In the genomic region with DNA sequence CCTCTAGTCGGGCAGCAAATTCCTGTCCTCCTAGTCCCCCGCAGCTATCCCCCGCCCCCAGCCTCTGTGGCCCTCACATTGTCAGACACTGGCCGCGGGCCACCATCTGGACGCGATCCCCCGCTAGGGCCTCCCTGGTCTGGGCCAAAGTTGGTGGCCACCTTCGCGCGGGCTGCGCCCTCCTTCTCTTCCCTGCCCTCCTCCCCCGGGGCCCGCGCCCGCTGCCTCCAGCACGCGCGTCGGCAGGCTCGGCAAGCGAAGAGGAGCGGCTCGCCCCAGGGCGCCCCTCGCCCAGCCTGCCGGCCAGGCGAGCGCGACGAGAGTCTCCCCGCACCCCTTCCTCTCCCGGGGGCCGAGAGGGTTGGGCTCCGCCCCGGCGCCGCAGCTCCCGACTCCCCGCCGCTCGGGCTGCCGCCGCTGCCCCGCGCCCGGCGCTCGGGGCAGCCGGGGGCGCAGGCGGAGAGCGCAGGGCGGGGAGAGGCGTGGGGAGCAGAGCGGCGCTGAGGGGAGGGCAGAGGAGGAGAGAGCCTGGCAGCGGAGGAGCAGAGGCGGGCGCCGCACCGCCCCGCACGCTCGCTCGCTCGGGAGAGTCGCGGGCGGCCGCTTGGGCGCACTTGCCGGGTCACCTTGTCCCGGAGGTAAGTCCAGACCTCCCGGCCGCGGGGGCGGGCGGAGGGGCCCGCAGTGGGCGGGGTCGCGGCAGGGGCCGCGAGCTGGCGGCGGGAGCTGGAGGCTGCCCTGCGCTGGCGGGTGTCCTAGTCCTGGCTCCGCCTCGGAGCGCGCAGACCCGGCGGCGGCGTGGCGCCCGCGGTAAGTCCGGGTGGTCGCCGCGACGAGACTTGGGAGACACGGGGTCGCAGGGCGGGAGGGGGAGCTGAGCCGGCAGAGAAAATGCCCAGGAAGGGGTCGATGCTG, we compare ENCODE assay signal across 9 cellular contexts. TPM values are rescaled to one million over a fixed set of nuclear protein-coding genes. Genes with fewer than 3 reads are reported as not detected.
DNase-seq lines count a peak whose midpoint lies in the region; ATAC-seq, FAIRE-seq and TF ChIP-seq lines count a peak whose summit lies in the region.
"Had no signal": no experiment of that assay in that cellular context is flagged by ENCODE, and none has a peak within 500 bp of the region (broad histone marks: within the 10 kb centered on the region; RNA-seq: fewer than 3 reads in every experiment).

A gene (plus strand): TSS at position 514 of the 915 bp plus-strand sequence. CDS start 73,469 bp downstream, outside the sequence.

- intact Hi-C loops in left ventricle myocardium inferior (cut with micrococcal nuclease) = no loop called here

- H3K27ac ChIP-seq in left ventricle myocardium inferior (replicated peaks) = peak within 1 kb of the TSS; percentile 83

- no peak for ATAC-seq in HG02852 (IDR thresholded peaks at IDR 0.05; ENCODE audit: unreplicated experiment)
- ATAC-seq in GM18867 (IDR thresholded peaks at IDR 0.05; ENCODE audit: unreplicated experiment) = no peak

- TF ChIP-seq CTCF in left ventricle myocardium inferior (IDR thresholded peaks at IDR 0.05; ENCODE audit: borderline replicate concordance) (no peak), D721Med (IDR thresholded peaks at IDR 0.05; ENCODE audit: insufficient read depth, missing control alignments) (no peak)

- H3K9me3 ChIP-seq in left ventricle myocardium inferior (replicated peaks) = no peaks in the 10 kb centered on the region

- no peaks in the 10 kb centered on the region for H3K36me3 ChIP-seq in left ventricle myocardium inferior

- no peak for FAIRE-seq in D721Med (lab: Jason Lieb, UNC)

- DNase-seq in Caki2 (ENCODE audit: low read depth) (peak; percentile 35), SK-N-DZ (ENCODE audit: low spot score) (peak; percentile 35), left ventricle myocardium inferior (peak; percentile 35), putamen (ENCODE audit: low spot score) (peak; percentile 82), NCI-H2029 treated with DMSO at 0.1 percent for 48 hours (lab: John Stamatoyannopoulos, UW) (no peak), D721Med (ENCODE audit: insufficient read length, low spot score) (no peak)
- DNase-seq: stimulated activated naive B cell treated with anti-CD40 and anti-IgM and Interleukin-4, amounts not matched to agents 10 μg/mL and 1 μg/mL and 100 μg/mL, for 72 hours had no signal

- H3K4me1 ChIP-seq in left ventricle myocardium inferior = peaks cover 53% of the 10 kb centered on the region

- in situ Hi-C loops in Caki2 (cut with HindIII; ENCODE audit: low pct_unique_long_range_greater_than_20kb, low sequenced_read_pairs) = no loop called here

- peak within 1 kb of the TSS; percentile 71 for H3K4me3 ChIP-seq in left ventricle myocardium inferior

- H3K27me3 ChIP-seq in left ventricle myocardium inferior (ENCODE audit: low read depth) = peaks cover 61% of the 10 kb centered on the region

RNA-seq across cellular contexts. Expression of the gene that starts here (rescaled TPM):
- 0.09 and 0.44 TPM in 2 replicates for total RNA-seq in Caki2 (2014; rRNA removed; shearing (Covaris generic); ENCODE audit: low replicate concordance)
- polyA plus RNA-seq in SK-N-DZ (2014; cell fraction: cytosol; rRNA removed) = 1.0 and 1.6 TPM in 2 replicates
- polyA plus RNA-seq in SK-N-DZ (2014; cell fraction: nucleus; rRNA removed) = 0.05 and 0.89 TPM in 2 replicates
- 21.4 TPM for total RNA-seq in left ventricle myocardium inferior

Comparison
In these comparisons a context has a peak if more than half of its experiments do, and no peak if none do; other contexts are left out.
1. RNA of the gene that starts here (total RNA-seq): 21.4 TPM in left ventricle myocardium inferior (single experiment); 0.09 to 0.44 TPM in Caki2; every median in the first group is over 10 times any median in the second.
2. Peak in DNase-seq in Caki2; RNA of the gene not detected or under 1 TPM.
3. DNase-seq: peak in SK-N-DZ (single experiment), left ventricle myocardium inferior (single experiment) and putamen (single experiment); none in NCI-H2029 treated with DMSO at 0.1 percent for 48 hours (single experiment) and D721Med (single experiment).